ENCODE assay signal across 22 cellular contexts in genomic region chr1:229657993-229658755, GRCh38. TPM values are rescaled to one million over a fixed set of nuclear protein-coding genes. Genes with fewer than 3 reads are reported as not detected.
DNase-seq lines count a peak whose midpoint lies in the region; ATAC-seq and TF ChIP-seq lines count a peak whose summit lies in the region.
"Had no signal": no experiment of that assay in that cellular context is flagged by ENCODE, and none has a peak within 500 bp of the region (broad histone marks: within the 10 kb centered on the region; RNA-seq: fewer than 3 reads in every experiment).

No MANE protein-coding gene starts in this region.

- intact Hi-C loops in left ventricle myocardium superior (cut with micrococcal nuclease): no loop called here
- intact Hi-C loops in CD4-positive, alpha-beta memory T cell (cut with micrococcal nuclease): no loop called here

- H3K4me3 Mint-ChIP-seq in activated T-helper 17 cell treated with anti-CD3 and anti-CD28 coated beads, Interleukin-2, amount 50 U/mL, for 72 hours: no peak overlapping the region
- H3K4me3 Mint-ChIP-seq in CD4-positive, alpha-beta memory T cell: no peak overlapping the region
- H3K4me3 Mint-ChIP-seq: memory B cell, naive B cell had no signal

- no peak for TF ChIP-seq CTCF in osteoblast (IDR thresholded peaks at IDR 0.05; ENCODE audit: extremely low read depth, low read depth, low read length)

- H3K4me3 ChIP-seq in osteoblast (ENCODE audit: insufficient read depth, low read length): no peak overlapping the region
- H3K4me3 ChIP-seq in CD4-positive, alpha-beta memory T cell (ENCODE audit: low read length in 2 of 2): no peak overlapping the region
- H3K4me3 ChIP-seq: coronary artery, hepatocyte, skin epidermis had no signal

- H3K4me1 Mint-ChIP-seq in activated T-helper 17 cell treated with anti-CD3 and anti-CD28 coated beads, Interleukin-2, amount 50 U/mL, for 72 hours: peaks cover 11% of the 10 kb centered on the region
- H3K4me1 Mint-ChIP-seq in CD4-positive, alpha-beta memory T cell: peaks cover 3 to 7% (median 4%) of the 10 kb centered on the region in 4 donors

- no peaks in the 10 kb centered on the region for H3K27me3 ChIP-seq in osteoblast (ENCODE audit: insufficient read depth, low read length)
- no peaks in the 10 kb centered on the region for H3K27me3 ChIP-seq in CD4-positive, alpha-beta memory T cell (ENCODE audit: insufficient read depth, low read length)
- H3K27me3 ChIP-seq: hepatocyte had no signal

- no peak for DNase-seq in osteoblast (ENCODE audit: insufficient read length, low spot score, missing footprints)
- DNase-seq in left ventricle myocardium superior: no peak
- DNase-seq in CD4-positive, alpha-beta memory T cell: no peak
- DNase-seq: activated CD8-positive, alpha-beta memory T cell treated with anti-CD3 and anti-CD28 coated beads, Interleukin-2, amount 50 U/mL, for 48 hours; Calu3; islet precursor cell; naive B cell; NCI-H1417 treated with DMSO at 0.1 percent for 48 hours; NCI-H526 treated with DMSO at 0.1 percent for 48 hours; OCI-M1; posterior cingulate gyrus; SIG-M5; stimulated activated CD4-positive, alpha-beta T cell treated with anti-CD3 and anti-CD28 coated beads, Interleukin-2, amount 100 ng/mL, for 48 hours had no signal

- no peak overlapping the region for H3K4me2 ChIP-seq in osteoblast (ENCODE audit: insufficient read depth, low read length)
- H3K4me2 ChIP-seq: hepatocyte had no signal

- H4K20me1 ChIP-seq in osteoblast (ENCODE audit: insufficient read depth, low read length): no peaks in the 10 kb centered on the region

- H3K79me2 ChIP-seq in osteoblast (ENCODE audit: insufficient read depth, low read length): no peaks in the 10 kb centered on the region
- H3K79me2 ChIP-seq: hepatocyte had no signal

- ATAC-seq in GM18499 (IDR thresholded peaks at IDR 0.05; ENCODE audit: insufficient read depth, unreplicated experiment) (peak; percentile 62), GM19452 (IDR thresholded peaks at IDR 0.05; ENCODE audit: unreplicated experiment) (peak; percentile 56), HG02885 (IDR thresholded peaks at IDR 0.05; ENCODE audit: poor library complexity, unreplicated experiment) (peak; percentile 61), left ventricle myocardium superior (no peak)
- peak; percentile 60 for ATAC-seq in activated T-helper 17 cell treated with anti-CD3 and anti-CD28 coated beads, Interleukin-2, amount 50 U/mL, for 72 hours (replicated peaks)
- ATAC-seq: activated CD4-positive, CD25-positive, alpha-beta regulatory T cell treated with anti-CD3 and anti-CD28 coated beads, Interleukin-2, amount 50 U/mL, for 24 hours had no signal

- no peaks in the 10 kb centered on the region for H3K9me3 ChIP-seq in osteoblast (ENCODE audit: low read depth, low read length)
- no peaks in the 10 kb centered on the region for H3K9me3 ChIP-seq in CD4-positive, alpha-beta memory T cell (ENCODE audit: control insufficient read depth in 1 of 2, low read length in 2 of 2)

- no peaks in the 10 kb centered on the region for H3K4me1 ChIP-seq in osteoblast (ENCODE audit: insufficient read depth, low read length)
- no peaks in the 10 kb centered on the region for H3K4me1 ChIP-seq in CD4-positive, alpha-beta memory T cell (ENCODE audit: insufficient read depth, low read length)

- no peak overlapping the region for H2AFZ ChIP-seq in osteoblast (ENCODE audit: low read length)
- H2AFZ ChIP-seq: hepatocyte had no signal

- H3K36me3 Mint-ChIP-seq in activated T-helper 17 cell treated with anti-CD3 and anti-CD28 coated beads, Interleukin-2, amount 50 U/mL, for 72 hours (ENCODE audit: low read depth): peaks cover 91% of the 10 kb centered on the region
- H3K36me3 Mint-ChIP-seq in CD4-positive, alpha-beta memory T cell: peaks cover 34 to 63% of the 10 kb centered on the region in 2 donors

- CTCF ChIA-PET in CD4-positive, alpha-beta memory T cell (lab: Charles Lee; ENCODE audit: partially characterized antibody): interaction anchor here (2.0 to 5.2 kb wide), 2 partner anchors 508 to 652 kb away, joined by 5 to 49 read pairs; no protein-coding TSS in a partner anchor

- no peak overlapping the region for H3K27ac ChIP-seq in osteoblast (ENCODE audit: low read depth, low read length)
- no peak overlapping the region for H3K27ac ChIP-seq in CD4-positive, alpha-beta memory T cell (ENCODE audit: low read depth, low read length)
- H3K27ac ChIP-seq: coronary artery, hepatocyte, skin epidermis had no signal

- POLR2A ChIA-PET in CD4-positive, alpha-beta memory T cell (lab: Charles Lee; ENCODE audit: partially characterized antibody): no interaction called here

- H3K27me3 Mint-ChIP-seq in activated T-helper 17 cell treated with anti-CD3 and anti-CD28 coated beads, Interleukin-2, amount 50 U/mL, for 72 hours: no peaks in the 10 kb centered on the region
- H3K27me3 Mint-ChIP-seq in CD4-positive, alpha-beta memory T cell: no peaks in the 10 kb centered on the region
- H3K27me3 Mint-ChIP-seq: memory B cell, naive B cell had no signal

- H3K36me3 ChIP-seq in osteoblast (ENCODE audit: insufficient read depth, low read length): peaks cover 46% of the 10 kb centered on the region
- peaks cover 7% of the 10 kb centered on the region for H3K36me3 ChIP-seq in CD4-positive, alpha-beta memory T cell (ENCODE audit: insufficient read depth, low read length)

- H3K27ac Mint-ChIP-seq in activated T-helper 17 cell treated with anti-CD3 and anti-CD28 coated beads, Interleukin-2, amount 50 U/mL, for 72 hours: peak overlapping the region; percentile 2
- peak overlapping the region in 2 of 7 donors; percentile 59 to 74 for H3K27ac Mint-ChIP-seq in CD4-positive, alpha-beta memory T cell
- H3K27ac Mint-ChIP-seq: memory B cell had no signal

- H3K9me3 Mint-ChIP-seq in activated T-helper 17 cell treated with anti-CD3 and anti-CD28 coated beads, Interleukin-2, amount 50 U/mL, for 72 hours: no peaks in the 10 kb centered on the region
- no peaks in the 10 kb centered on the region for H3K9me3 Mint-ChIP-seq in CD4-positive, alpha-beta memory T cell
- H3K9me3 Mint-ChIP-seq: memory B cell, naive B cell had no signal

RNA-seq across cellular contexts. Expression of gene URB2, which starts 32.1 kb away (rescaled TPM):
- total RNA-seq in activated T-helper 17 cell treated with anti-CD3 and anti-CD28 coated beads, Interleukin-2, amount 50 U/mL, for 72 hours: 10 to 100 TPM in 1 of 2 donors, 1 to 10 TPM in 1; 8.6 to 19.6 TPM
- 7.7 and 9.0 TPM in 2 replicates for total RNA-seq in osteoblast
- total RNA-seq in left ventricle myocardium superior: 2.9 TPM
- total RNA-seq in CD4-positive, alpha-beta memory T cell: 1 to 10 TPM; 8.5 to 9.4 TPM
- 1 to 10 TPM; 3.5 to 7.2 TPM for polyA plus RNA-seq in CD4-positive, alpha-beta memory T cell

RNA-seq across cellular contexts. Expression of gene TAF5L, which starts 32.3 kb away (rescaled TPM):
- total RNA-seq in activated T-helper 17 cell treated with anti-CD3 and anti-CD28 coated beads, Interleukin-2, amount 50 U/mL, for 72 hours: 10 to 100 TPM; 14.1 to 25.0 TPM
- 13.4 and 14.4 TPM in 2 replicates for total RNA-seq in osteoblast
- 10.0 TPM for total RNA-seq in left ventricle myocardium superior
- 10 to 100 TPM; 20.7 to 21.3 TPM for total RNA-seq in CD4-positive, alpha-beta memory T cell
- 1 to 10 TPM; 4.3 to 7.1 TPM for polyA plus RNA-seq in CD4-positive, alpha-beta memory T cell
